Comparison of ENCODE assay signal across 1 cellular context in the genomic region with DNA sequence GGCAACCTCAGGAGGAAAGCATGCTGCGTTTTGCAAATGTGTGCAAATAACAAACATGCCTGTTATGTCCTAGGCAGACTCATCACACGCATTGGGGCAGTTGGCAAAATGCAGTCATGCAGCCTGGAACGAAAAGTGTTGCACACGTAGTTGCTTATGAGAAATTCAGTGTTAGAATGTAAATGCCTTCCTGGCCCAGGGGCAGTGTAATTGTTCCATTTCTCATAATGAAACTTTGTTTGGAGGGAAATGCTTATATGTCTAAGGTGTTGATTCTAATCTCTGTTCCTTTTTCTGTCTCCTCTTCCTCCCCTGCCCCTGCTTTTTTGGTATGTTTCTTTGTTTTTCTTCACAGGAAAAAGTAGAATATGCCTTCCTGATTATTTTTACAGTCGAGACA.
TF ChIP-seq lines count a peak whose summit lies in the region.

No MANE protein-coding gene starts in this region.

TF ChIP-seq in HepG2, 621 proteins besides CTCF, POLR2A, EP300 and RAD21 (continued from another document):
- TF ChIP-seq, protein P1, sequence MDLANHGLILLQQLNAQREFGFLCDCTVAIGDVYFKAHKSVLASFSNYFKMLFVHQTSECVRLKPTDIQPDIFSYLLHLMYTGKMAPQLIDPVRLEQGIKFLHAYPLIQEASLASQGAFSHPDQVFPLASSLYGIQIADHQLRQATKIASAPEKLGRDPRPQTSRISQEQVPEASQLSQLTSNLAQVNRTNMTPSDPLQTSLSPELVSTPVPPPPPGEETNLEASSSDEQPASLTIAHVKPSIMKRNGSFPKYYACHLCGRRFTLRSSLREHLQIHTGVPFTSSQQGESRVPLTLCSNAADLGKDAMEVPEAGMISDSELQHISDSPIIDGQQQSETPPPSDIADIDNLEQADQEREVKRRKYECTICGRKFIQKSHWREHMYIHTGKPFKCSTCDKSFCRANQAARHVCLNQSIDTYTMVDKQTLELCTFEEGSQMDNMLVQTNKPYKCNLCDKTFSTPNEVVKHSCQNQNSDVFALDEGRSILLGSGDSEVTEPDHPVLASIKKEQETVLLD (CRISPR knock-in tag; IDR thresholded peaks at IDR 0.05; ENCODE audit: low read depth): no peak
- no peak for TF ChIP-seq AHR (CRISPR knock-in tag; IDR thresholded peaks at IDR 0.05)
- no peak for TF ChIP-seq ZFP90 (CRISPR knock-in tag; IDR thresholded peaks at IDR 0.05; ENCODE audit: borderline replicate concordance)
- no peak for TF ChIP-seq HOXA7 (CRISPR knock-in tag; IDR thresholded peaks at IDR 0.05)
- TF ChIP-seq, protein P2, sequence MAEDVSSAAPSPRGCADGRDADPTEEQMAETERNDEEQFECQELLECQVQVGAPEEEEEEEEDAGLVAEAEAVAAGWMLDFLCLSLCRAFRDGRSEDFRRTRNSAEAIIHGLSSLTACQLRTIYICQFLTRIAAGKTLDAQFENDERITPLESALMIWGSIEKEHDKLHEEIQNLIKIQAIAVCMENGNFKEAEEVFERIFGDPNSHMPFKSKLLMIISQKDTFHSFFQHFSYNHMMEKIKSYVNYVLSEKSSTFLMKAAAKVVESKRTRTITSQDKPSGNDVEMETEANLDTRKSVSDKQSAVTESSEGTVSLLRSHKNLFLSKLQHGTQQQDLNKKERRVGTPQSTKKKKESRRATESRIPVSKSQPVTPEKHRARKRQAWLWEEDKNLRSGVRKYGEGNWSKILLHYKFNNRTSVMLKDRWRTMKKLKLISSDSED (CRISPR knock-in tag; IDR thresholded peaks at IDR 0.05): no peak
- TF ChIP-seq, protein P3, sequence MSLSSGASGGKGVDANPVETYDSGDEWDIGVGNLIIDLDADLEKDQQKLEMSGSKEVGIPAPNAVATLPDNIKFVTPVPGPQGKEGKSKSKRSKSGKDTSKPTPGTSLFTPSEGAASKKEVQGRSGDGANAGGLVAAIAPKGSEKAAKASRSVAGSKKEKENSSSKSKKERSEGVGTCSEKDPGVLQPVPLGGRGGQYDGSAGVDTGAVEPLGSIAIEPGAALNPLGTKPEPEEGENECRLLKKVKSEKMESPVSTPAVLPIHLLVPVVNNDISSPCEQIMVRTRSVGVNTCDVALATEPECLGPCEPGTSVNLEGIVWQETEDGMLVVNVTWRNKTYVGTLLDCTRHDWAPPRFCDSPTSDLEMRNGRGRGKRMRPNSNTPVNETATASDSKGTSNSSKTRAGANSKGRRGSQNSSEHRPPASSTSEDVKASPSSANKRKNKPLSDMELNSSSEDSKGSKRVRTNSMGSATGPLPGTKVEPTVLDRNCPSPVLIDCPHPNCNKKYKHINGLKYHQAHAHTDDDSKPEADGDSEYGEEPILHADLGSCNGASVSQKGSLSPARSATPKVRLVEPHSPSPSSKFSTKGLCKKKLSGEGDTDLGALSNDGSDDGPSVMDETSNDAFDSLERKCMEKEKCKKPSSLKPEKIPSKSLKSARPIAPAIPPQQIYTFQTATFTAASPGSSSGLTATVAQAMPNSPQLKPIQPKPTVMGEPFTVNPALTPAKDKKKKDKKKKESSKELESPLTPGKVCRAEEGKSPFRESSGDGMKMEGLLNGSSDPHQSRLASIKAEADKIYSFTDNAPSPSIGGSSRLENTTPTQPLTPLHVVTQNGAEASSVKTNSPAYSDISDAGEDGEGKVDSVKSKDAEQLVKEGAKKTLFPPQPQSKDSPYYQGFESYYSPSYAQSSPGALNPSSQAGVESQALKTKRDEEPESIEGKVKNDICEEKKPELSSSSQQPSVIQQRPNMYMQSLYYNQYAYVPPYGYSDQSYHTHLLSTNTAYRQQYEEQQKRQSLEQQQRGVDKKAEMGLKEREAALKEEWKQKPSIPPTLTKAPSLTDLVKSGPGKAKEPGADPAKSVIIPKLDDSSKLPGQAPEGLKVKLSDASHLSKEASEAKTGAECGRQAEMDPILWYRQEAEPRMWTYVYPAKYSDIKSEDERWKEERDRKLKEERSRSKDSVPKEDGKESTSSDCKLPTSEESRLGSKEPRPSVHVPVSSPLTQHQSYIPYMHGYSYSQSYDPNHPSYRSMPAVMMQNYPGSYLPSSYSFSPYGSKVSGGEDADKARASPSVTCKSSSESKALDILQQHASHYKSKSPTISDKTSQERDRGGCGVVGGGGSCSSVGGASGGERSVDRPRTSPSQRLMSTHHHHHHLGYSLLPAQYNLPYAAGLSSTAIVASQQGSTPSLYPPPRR (CRISPR knock-in tag; IDR thresholded peaks at IDR 0.05; ENCODE audit: borderline replicate concordance): no peak
- no peak for TF ChIP-seq ZNF556 (CRISPR knock-in tag; IDR thresholded peaks at IDR 0.05; ENCODE audit: borderline replicate concordance)
- no peak for TF ChIP-seq ELF4 (CRISPR knock-in tag; IDR thresholded peaks at IDR 0.05; ENCODE audit: borderline replicate concordance)
- TF ChIP-seq, protein P4, sequence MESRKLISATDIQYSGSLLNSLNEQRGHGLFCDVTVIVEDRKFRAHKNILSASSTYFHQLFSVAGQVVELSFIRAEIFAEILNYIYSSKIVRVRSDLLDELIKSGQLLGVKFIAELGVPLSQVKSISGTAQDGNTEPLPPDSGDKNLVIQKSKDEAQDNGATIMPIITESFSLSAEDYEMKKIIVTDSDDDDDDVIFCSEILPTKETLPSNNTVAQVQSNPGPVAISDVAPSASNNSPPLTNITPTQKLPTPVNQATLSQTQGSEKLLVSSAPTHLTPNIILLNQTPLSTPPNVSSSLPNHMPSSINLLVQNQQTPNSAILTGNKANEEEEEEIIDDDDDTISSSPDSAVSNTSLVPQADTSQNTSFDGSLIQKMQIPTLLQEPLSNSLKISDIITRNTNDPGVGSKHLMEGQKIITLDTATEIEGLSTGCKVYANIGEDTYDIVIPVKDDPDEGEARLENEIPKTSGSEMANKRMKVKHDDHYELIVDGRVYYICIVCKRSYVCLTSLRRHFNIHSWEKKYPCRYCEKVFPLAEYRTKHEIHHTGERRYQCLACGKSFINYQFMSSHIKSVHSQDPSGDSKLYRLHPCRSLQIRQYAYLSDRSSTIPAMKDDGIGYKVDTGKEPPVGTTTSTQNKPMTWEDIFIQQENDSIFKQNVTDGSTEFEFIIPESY (CRISPR knock-in tag; IDR thresholded peaks at IDR 0.05): no peak
- TF ChIP-seq ZNF558 (CRISPR knock-in tag; IDR thresholded peaks at IDR 0.05; ENCODE audit: borderline replicate concordance): no peak
- TF ChIP-seq ZFP41 (CRISPR knock-in tag; IDR thresholded peaks at IDR 0.05; ENCODE audit: borderline replicate concordance): no peak
- TF ChIP-seq, protein P5, sequence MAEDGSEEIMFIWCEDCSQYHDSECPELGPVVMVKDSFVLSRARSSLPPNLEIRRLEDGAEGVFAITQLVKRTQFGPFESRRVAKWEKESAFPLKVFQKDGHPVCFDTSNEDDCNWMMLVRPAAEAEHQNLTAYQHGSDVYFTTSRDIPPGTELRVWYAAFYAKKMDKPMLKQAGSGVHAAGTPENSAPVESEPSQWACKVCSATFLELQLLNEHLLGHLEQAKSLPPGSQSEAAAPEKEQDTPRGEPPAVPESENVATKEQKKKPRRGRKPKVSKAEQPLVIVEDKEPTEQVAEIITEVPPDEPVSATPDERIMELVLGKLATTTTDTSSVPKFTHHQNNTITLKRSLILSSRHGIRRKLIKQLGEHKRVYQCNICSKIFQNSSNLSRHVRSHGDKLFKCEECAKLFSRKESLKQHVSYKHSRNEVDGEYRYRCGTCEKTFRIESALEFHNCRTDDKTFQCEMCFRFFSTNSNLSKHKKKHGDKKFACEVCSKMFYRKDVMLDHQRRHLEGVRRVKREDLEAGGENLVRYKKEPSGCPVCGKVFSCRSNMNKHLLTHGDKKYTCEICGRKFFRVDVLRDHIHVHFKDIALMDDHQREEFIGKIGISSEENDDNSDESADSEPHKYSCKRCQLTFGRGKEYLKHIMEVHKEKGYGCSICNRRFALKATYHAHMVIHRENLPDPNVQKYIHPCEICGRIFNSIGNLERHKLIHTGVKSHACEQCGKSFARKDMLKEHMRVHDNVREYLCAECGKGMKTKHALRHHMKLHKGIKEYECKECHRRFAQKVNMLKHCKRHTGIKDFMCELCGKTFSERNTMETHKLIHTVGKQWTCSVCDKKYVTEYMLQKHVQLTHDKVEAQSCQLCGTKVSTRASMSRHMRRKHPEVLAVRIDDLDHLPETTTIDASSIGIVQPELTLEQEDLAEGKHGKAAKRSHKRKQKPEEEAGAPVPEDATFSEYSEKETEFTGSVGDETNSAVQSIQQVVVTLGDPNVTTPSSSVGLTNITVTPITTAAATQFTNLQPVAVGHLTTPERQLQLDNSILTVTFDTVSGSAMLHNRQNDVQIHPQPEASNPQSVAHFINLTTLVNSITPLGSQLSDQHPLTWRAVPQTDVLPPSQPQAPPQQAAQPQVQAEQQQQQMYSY (CRISPR knock-in tag; IDR thresholded peaks at IDR 0.05): no peak
- TF ChIP-seq ZNF484 (CRISPR knock-in tag; IDR thresholded peaks at IDR 0.05; ENCODE audit: borderline replicate concordance, low read depth): no peak
- TF ChIP-seq, protein P6, sequence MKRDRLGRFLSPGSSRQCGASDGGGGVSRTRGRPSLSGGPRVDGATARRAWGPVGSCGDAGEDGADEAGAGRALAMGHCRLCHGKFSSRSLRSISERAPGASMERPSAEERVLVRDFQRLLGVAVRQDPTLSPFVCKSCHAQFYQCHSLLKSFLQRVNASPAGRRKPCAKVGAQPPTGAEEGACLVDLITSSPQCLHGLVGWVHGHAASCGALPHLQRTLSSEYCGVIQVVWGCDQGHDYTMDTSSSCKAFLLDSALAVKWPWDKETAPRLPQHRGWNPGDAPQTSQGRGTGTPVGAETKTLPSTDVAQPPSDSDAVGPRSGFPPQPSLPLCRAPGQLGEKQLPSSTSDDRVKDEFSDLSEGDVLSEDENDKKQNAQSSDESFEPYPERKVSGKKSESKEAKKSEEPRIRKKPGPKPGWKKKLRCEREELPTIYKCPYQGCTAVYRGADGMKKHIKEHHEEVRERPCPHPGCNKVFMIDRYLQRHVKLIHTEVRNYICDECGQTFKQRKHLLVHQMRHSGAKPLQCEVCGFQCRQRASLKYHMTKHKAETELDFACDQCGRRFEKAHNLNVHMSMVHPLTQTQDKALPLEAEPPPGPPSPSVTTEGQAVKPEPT (CRISPR knock-in tag; IDR thresholded peaks at IDR 0.05; ENCODE audit: low read depth): no peak
- TF ChIP-seq PAF1 (CRISPR knock-in tag; IDR thresholded peaks at IDR 0.05): no peak
